ENCODE assay signal across 9 cellular contexts in genomic region chr1:49181033-49181432, GRCh38.
"Had no signal": no experiment of that assay in that cellular context is flagged by ENCODE, and none has a peak within 500 bp of the region (broad histone marks: within the 10 kb centered on the region; RNA-seq: fewer than 3 reads in every experiment).

No MANE protein-coding gene starts in this region.

- DNase-seq: GM23248, GOT3, H7, HFFc6, KBM-7 had no signal

- H3K36me3 ChIP-seq: HAP-1 had no signal

- H3K27ac ChIP-seq: GM23248, HL-60 had no signal

- H3K4me1 ChIP-seq: HAP-1 had no signal

- H3K4me3 ChIP-seq: GM23248, HAP-1 had no signal

- ATAC-seq: HCT116, HepG2 had no signal

- H3K9me3 ChIP-seq: HAP-1 had no signal

- FAIRE-seq: HepG2 had no signal
